In genomic region chr1:43866201-43866600, GRCh38 we compare ENCODE assay signal across 1 cellular context.
TF ChIP-seq lines count a peak whose summit lies in the region.

No MANE protein-coding gene starts in this region.

TF ChIP-seq in GM23338, 12 proteins besides CTCF, POLR2A, EP300 and RAD21 (continued from another document):
- TF ChIP-seq ZNF462 (CRISPR knock-in tag; IDR thresholded peaks at IDR 0.05), result no peak
